Comparison of ENCODE assay signal across 1 cellular context in genomic region chr12:104304261-104305004, GRCh38.
TF ChIP-seq lines count a peak whose summit lies in the region.

No MANE protein-coding gene starts in this region.

TF ChIP-seq in A549, 52 proteins besides CTCF, POLR2A, EP300 and RAD21 (continued from another document):
- TF ChIP-seq, protein P1, sequence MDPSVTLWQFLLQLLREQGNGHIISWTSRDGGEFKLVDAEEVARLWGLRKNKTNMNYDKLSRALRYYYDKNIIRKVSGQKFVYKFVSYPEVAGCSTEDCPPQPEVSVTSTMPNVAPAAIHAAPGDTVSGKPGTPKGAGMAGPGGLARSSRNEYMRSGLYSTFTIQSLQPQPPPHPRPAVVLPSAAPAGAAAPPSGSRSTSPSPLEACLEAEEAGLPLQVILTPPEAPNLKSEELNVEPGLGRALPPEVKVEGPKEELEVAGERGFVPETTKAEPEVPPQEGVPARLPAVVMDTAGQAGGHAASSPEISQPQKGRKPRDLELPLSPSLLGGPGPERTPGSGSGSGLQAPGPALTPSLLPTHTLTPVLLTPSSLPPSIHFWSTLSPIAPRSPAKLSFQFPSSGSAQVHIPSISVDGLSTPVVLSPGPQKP (IDR thresholded peaks at IDR 0.05; ENCODE audit: low read depth, low read length) = no peak
- TF ChIP-seq, protein P2, sequence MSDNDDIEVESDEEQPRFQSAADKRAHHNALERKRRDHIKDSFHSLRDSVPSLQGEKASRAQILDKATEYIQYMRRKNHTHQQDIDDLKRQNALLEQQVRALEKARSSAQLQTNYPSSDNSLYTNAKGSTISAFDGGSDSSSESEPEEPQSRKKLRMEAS (IDR thresholded peaks at IDR 0.05) = no peak
- TF ChIP-seq, protein P3, sequence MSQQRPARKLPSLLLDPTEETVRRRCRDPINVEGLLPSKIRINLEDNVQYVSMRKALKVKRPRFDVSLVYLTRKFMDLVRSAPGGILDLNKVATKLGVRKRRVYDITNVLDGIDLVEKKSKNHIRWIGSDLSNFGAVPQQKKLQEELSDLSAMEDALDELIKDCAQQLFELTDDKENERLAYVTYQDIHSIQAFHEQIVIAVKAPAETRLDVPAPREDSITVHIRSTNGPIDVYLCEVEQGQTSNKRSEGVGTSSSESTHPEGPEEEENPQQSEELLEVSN (IDR thresholded peaks at IDR 0.05; ENCODE audit: borderline replicate concordance, low read depth) = no peak
- TF ChIP-seq HOXA7 (CRISPR knock-in tag; IDR thresholded peaks at IDR 0.05) = 0 out of 2 replicates have a peak, but pooled peaks have one; percentile 66
- no peak for TF ChIP-seq NFE2L2 (conservative IDR thresholded peaks at IDR 0.05; ENCODE audit: low read length)
- TF ChIP-seq, protein P4, sequence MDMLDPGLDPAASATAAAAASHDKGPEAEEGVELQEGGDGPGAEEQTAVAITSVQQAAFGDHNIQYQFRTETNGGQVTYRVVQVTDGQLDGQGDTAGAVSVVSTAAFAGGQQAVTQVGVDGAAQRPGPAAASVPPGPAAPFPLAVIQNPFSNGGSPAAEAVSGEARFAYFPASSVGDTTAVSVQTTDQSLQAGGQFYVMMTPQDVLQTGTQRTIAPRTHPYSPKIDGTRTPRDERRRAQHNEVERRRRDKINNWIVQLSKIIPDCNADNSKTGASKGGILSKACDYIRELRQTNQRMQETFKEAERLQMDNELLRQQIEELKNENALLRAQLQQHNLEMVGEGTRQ (IDR thresholded peaks at IDR 0.05) = 0 out of 2 replicates have a peak, but pooled peaks have one; percentile 2
- TF ChIP-seq JUN (IDR thresholded peaks at IDR 0.05) = peak in 1 of 2 experiments; percentile 15; a peak in 2 of 5 replicates
- no peak for TF ChIP-seq SMC3 (IDR thresholded peaks at IDR 0.05)
- no peak for TF ChIP-seq ESRRA (IDR thresholded peaks at IDR 0.05; ENCODE audit: borderline replicate concordance, low read length)
- no peak for TF ChIP-seq GATA3 (IDR thresholded peaks at IDR 0.05; ENCODE audit: borderline replicate concordance)
- TF ChIP-seq EHMT2 (IDR thresholded peaks at IDR 0.05; ENCODE audit: low read depth) = no peak
- no peak for TF ChIP-seq MAZ (IDR thresholded peaks at IDR 0.05; ENCODE audit: borderline replicate concordance, low read depth, low read length)
- peak; percentile 70 for TF ChIP-seq TFCP2L1 (CRISPR knock-in tag; IDR thresholded peaks at IDR 0.05)
- TF ChIP-seq ZC3H11A (IDR thresholded peaks at IDR 0.05) = no peak
- no peak for TF ChIP-seq HDAC2 (IDR thresholded peaks at IDR 0.05)
- TF ChIP-seq CHD2 (IDR thresholded peaks at IDR 0.05; ENCODE audit: low read length, partially characterized antibody) = no peak
- no peak for TF ChIP-seq RNF2 (IDR thresholded peaks at IDR 0.05; ENCODE audit: borderline replicate concordance, low read depth)
- TF ChIP-seq, protein P5, sequence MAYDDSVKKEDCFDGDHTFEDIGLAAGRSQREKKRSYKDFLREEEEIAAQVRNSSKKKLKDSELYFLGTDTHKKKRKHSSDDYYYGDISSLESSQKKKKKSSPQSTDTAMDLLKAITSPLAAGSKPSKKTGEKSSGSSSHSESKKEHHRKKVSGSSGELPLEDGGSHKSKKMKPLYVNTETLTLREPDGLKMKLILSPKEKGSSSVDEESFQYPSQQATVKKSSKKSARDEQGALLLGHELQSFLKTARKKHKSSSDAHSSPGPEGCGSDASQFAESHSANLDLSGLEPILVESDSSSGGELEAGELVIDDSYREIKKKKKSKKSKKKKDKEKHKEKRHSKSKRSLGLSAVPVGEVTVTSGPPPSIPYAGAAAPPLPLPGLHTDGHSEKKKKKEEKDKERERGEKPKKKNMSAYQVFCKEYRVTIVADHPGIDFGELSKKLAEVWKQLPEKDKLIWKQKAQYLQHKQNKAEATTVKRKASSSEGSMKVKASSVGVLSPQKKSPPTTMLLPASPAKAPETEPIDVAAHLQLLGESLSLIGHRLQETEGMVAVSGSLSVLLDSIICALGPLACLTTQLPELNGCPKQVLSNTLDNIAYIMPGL (CRISPR knock-in tag; IDR thresholded peaks at IDR 0.05; ENCODE audit: borderline replicate concordance) = no peak
- TF ChIP-seq NPAS2 (CRISPR knock-in tag; IDR thresholded peaks at IDR 0.05; ENCODE audit: borderline replicate concordance) = no peak
- no peak for TF ChIP-seq TP53 (CRISPR knock-in tag; IDR thresholded peaks at IDR 0.05)
- no peak for TF ChIP-seq ZFP36 (IDR thresholded peaks at IDR 0.05; ENCODE audit: borderline replicate concordance, partially characterized antibody)
- TF ChIP-seq RCOR1 (IDR thresholded peaks at IDR 0.05; ENCODE audit: low read depth, low read length) = no peak
- TF ChIP-seq NR3C1 (IDR thresholded peaks at IDR 0.05) = no peak
- peak; percentile 71 for TF ChIP-seq FOSB (CRISPR knock-in tag; IDR thresholded peaks at IDR 0.05)
- TF ChIP-seq REST (IDR thresholded peaks at IDR 0.05) = no peak
